In genomic region chr19:58549664-58550361, GRCh38 we compare ENCODE assay signal across 1 cellular context.
TF ChIP-seq lines count a peak whose summit lies in the region.

No MANE protein-coding gene starts in this region.

TF ChIP-seq in HepG2, 621 proteins besides CTCF, POLR2A, EP300 and RAD21:
- peak; percentile 84 for TF ChIP-seq RBM22 (optimal IDR thresholded peaks at IDR 0.05; ENCODE audit: low read length)
- TF ChIP-seq POLR2G (IDR thresholded peaks at IDR 0.05; ENCODE audit: low read depth, low read length) = 0 out of 2 replicates have a peak, but pooled peaks have one; percentile 12
- no peak for TF ChIP-seq TARDBP (CRISPR knock-in tag; IDR thresholded peaks at IDR 0.05)
- peak; percentile 11 for TF ChIP-seq AGO2 (optimal IDR thresholded peaks at IDR 0.05; ENCODE audit: low read depth, low read length)
TF ChIP-seq in HepG2: peak in this region for 3.
